ENCODE assay signal across 13 cellular contexts in the genomic region with DNA sequence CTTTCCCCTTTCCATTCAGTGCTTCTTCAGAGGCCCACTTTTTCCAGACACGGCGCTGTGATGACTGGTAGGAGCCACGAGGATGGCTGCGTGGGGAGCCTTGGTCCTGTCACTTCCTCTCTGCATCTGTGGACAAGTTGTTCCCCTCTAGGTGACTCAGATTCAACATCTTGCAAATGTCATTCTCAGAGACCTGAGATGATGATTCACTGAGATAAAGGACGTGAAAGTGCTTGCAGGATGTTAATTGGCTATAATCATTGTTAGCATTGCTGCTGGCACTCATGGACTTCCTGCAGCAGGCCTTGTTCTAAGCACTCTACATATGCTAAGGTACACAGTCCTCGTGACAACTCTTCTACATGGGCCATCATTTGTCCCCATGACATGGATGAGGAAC.
DNase-seq lines count a peak whose midpoint lies in the region; ATAC-seq and TF ChIP-seq lines count a peak whose summit lies in the region.
"Had no signal": no experiment of that assay in that cellular context is flagged by ENCODE, and none has a peak within 500 bp of the region (broad histone marks: within the 10 kb centered on the region; RNA-seq: fewer than 3 reads in every experiment).

No MANE protein-coding gene starts in this region.

- peaks cover 3 to 44% (median 20%) of the 10 kb centered on the region in 9 donors for H3K4me1 ChIP-seq in heart right ventricle
- no peaks in the 10 kb centered on the region for H3K4me1 ChIP-seq in SJCRH30
- H3K4me1 ChIP-seq: foreskin keratinocyte had no signal

- DNase-seq in ELR (ENCODE audit: low read depth), result peak; percentile 2
- DNase-seq in activated CD8-positive, alpha-beta memory T cell treated with anti-CD3 and anti-CD28 coated beads, Interleukin-2, amount 50 U/mL, for 48 hours, result peak; percentile 75
- DNase-seq in occipital lobe (lab: John Stamatoyannopoulos, UW), result peak; percentile 32
- DNase-seq in heart right ventricle, result no peak
- no peak for DNase-seq in GM13977 (ENCODE audit: low spot score)
- no peak for DNase-seq in SJCRH30
- no peak for DNase-seq in GM20000 (ENCODE audit: low spot score)
- DNase-seq: DND-41, foreskin keratinocyte, HCEC 1CT, NCI-H187 had no signal

- H3K27me3 ChIP-seq in heart right ventricle (no peaks in the 10 kb centered on the region), SJCRH30 (no peaks in the 10 kb centered on the region)
- H3K27me3 ChIP-seq: foreskin keratinocyte, neutrophil had no signal

- in situ Hi-C loops in GM13977 (cut with MboI; ENCODE audit: low pct_unique_long_range_greater_than_20kb, low sequenced_read_pairs, unreplicated experiment), result no loop called here

- H3K36me3 ChIP-seq in heart right ventricle (no peaks in the 10 kb centered on the region), SJCRH30 (no peaks in the 10 kb centered on the region)
- H3K36me3 ChIP-seq: neutrophil had no signal

- no peak overlapping the region for H3K27ac ChIP-seq in heart right ventricle
- H3K27ac ChIP-seq in SJCRH30, result no peak overlapping the region
- H3K27ac ChIP-seq: foreskin keratinocyte, neutrophil had no signal

- no peak for TF ChIP-seq CTCF in heart right ventricle (IDR thresholded peaks at IDR 0.05)
- TF ChIP-seq CTCF in GM13977 (IDR thresholded peaks at IDR 0.05; ENCODE audit: extremely low read depth, insufficient read depth, missing control alignments), result no peak
- no peak for TF ChIP-seq CTCF in GM20000 (IDR thresholded peaks at IDR 0.05; ENCODE audit: extremely low read depth, missing control alignments)

- intact Hi-C loops in heart right ventricle (cut with DNase I), result loop anchor here in 1 of 10 donors (10.0 kb wide), 1 partner anchor 486 kb away; a partner anchor contains a TSS

- H3K4me3 ChIP-seq in heart right ventricle (no peak overlapping the region), SJCRH30 (no peak overlapping the region)

- ATAC-seq in HG03469 (IDR thresholded peaks at IDR 0.05; ENCODE audit: unreplicated experiment) (peak; percentile 68), heart right ventricle (no peak)
- ATAC-seq: foreskin keratinocyte had no signal

- H3K9me3 ChIP-seq in heart right ventricle (no peaks in the 10 kb centered on the region), SJCRH30 (replicated peaks) (no peaks in the 10 kb centered on the region)
- H3K9me3 ChIP-seq: neutrophil had no signal

- WGBS in heart right ventricle, 2 donors, result 86 to 88% methylated on average over 6 of the region's 6 CpGs

Comparison
In these comparisons a context has a peak if more than half of its experiments do, and no peak if none do; other contexts are left out.
1. DNase-seq: peak in ELR (single experiment), activated CD8-positive, alpha-beta memory T cell treated with anti-CD3 and anti-CD28 coated beads, Interleukin-2, amount 50 U/mL, for 48 hours (single experiment) and occipital lobe (single experiment); none in heart right ventricle (0 of 2), GM13977 (single experiment), SJCRH30 (0 of 2) and GM20000 (single experiment).